In the genomic region with DNA sequence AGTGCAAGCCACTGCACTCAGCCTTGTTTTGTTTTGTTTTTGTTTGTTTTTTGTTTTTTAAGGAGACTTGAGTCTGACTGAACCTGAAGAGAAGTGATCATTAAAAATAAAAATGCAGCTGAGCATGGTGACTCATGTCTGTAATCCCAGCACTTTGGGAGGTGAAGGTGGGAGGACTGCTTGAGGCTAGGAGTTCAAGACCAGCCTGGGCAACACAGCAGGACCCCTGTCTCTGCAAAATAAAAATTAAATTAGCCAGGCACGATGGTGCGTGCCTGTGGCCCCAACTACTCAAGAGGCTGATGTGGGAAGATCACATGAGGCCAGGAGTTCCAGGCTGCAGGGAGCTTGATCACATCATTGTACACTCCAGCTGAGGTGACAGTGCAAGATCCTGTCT, we compare ENCODE assay signal across 29 cellular contexts. TPM values are rescaled to one million over a fixed set of nuclear protein-coding genes. Genes with fewer than 3 reads are reported as not detected.
"Had no signal": no experiment of that assay in that cellular context is flagged by ENCODE, and none has a peak within 500 bp of the region (broad histone marks: within the 10 kb centered on the region; RNA-seq: fewer than 3 reads in every experiment).

No MANE protein-coding gene starts in this region.

- ATAC-seq: esophagus mucosa; foreskin keratinocyte; gastroesophageal sphincter; heart left ventricle; left cardiac atrium; left lung; naive thymus-derived CD4-positive, alpha-beta T cell; sciatic nerve; stimulated activated naive CD8-positive, alpha-beta T cell treated with anti-CD3 and anti-CD28 coated beads, Interleukin-15, amount 100 ng/mL, for 72 hours had no signal

- H3K4me2 ChIP-seq: neural progenitor cell, smooth muscle cell had no signal

- H3K9me3 ChIP-seq: colonic mucosa, gastroesophageal sphincter, heart left ventricle, left lung, suprapubic skin had no signal

- H3K36me3 ChIP-seq: colonic mucosa, gastroesophageal sphincter, heart left ventricle, left lung, neural progenitor cell, suprapubic skin had no signal

- H3K36me3 Mint-ChIP-seq: neural progenitor cell had no signal

- H3K9me3 Mint-ChIP-seq: dendritic cell treated with granulocyte-macrophage colony-stimulating factor and Interleukin-4, amounts not matched to agents 40 ng/mL and 50 ng/mL, for 4 days; endodermal cell; naive thymus-derived CD4-positive, alpha-beta T cell; nephron; neural progenitor cell; stimulated activated naive CD8-positive, alpha-beta T cell treated with anti-CD3 and anti-CD28 coated beads, Interleukin-15, amount 100 ng/mL, for 72 hours had no signal

- H3K4me3 Mint-ChIP-seq: dendritic cell treated with granulocyte-macrophage colony-stimulating factor and Interleukin-4, amounts not matched to agents 40 ng/mL and 50 ng/mL, for 4 days; endodermal cell; naive thymus-derived CD4-positive, alpha-beta T cell; nephron; neural progenitor cell; stimulated activated naive CD8-positive, alpha-beta T cell treated with anti-CD3 and anti-CD28 coated beads, Interleukin-15, amount 100 ng/mL, for 72 hours had no signal

- DNase-seq: colonic mucosa; effector CD8-positive, alpha-beta T cell; endodermal cell; foreskin keratinocyte; heart left ventricle; hippocampal formation; left cardiac atrium; left lung; mesendoderm; midbrain; naive thymus-derived CD4-positive, alpha-beta T cell; stimulated activated CD4-positive, alpha-beta T cell treated with anti-CD3 and anti-CD28 coated beads, Interleukin-12 subunit alpha, Interleukin-12 subunit beta, amount 100 ng/mL, for 4 hours; stimulated activated CD4-positive, alpha-beta T cell treated with anti-CD3 and anti-CD28 coated beads, Interleukin-1b, Interleukin-23, amount 100 ng/mL, for 48 hours; stimulated activated CD4-positive, alpha-beta T cell treated with anti-CD3 and anti-CD28 coated beads, Interleukin-4, amount 100 ng/mL, for 1 hour; stimulated activated CD8-positive, alpha-beta memory T cell treated with anti-CD3 and anti-CD28 coated beads, Interleukin-4, amount 100 ng/mL, for 48 hours; stimulated activated naive CD4-positive, alpha-beta T cell; stimulated activated naive CD8-positive, alpha-beta T cell treated with anti-CD3 and anti-CD28 coated beads, Interleukin-15, amount 100 ng/mL, for 72 hours; trophoblast cell had no signal

- H3K27ac Mint-ChIP-seq: dendritic cell treated with granulocyte-macrophage colony-stimulating factor and Interleukin-4, amounts not matched to agents 40 ng/mL and 50 ng/mL, for 4 days; endodermal cell; nephron; neural progenitor cell; progenitor cell of endocrine pancreas; stimulated activated naive CD8-positive, alpha-beta T cell treated with anti-CD3 and anti-CD28 coated beads, Interleukin-15, amount 100 ng/mL, for 72 hours had no signal

- H3K4me1 ChIP-seq: foreskin keratinocyte, parathyroid adenoma had no signal

- H3K27ac ChIP-seq: epithelial cell of prostate, foreskin keratinocyte, gastroesophageal sphincter, heart left ventricle, left lung, neural progenitor cell, parathyroid adenoma, suprapubic skin had no signal

- H3K79me2 ChIP-seq: parathyroid adenoma had no signal

- H3K4me3 ChIP-seq: colonic mucosa, gastroesophageal sphincter, heart left ventricle, left lung, neural progenitor cell, smooth muscle cell, suprapubic skin had no signal

- H3K27me3 ChIP-seq: colonic mucosa, gastroesophageal sphincter, suprapubic skin had no signal

RNA-seq across cellular contexts. Expression of a gene that starts 6.2 kb away (rescaled TPM):
- total RNA-seq: foreskin keratinocyte had no signal
